Comparison of ENCODE assay signal across 34 cellular contexts in the genomic region with DNA sequence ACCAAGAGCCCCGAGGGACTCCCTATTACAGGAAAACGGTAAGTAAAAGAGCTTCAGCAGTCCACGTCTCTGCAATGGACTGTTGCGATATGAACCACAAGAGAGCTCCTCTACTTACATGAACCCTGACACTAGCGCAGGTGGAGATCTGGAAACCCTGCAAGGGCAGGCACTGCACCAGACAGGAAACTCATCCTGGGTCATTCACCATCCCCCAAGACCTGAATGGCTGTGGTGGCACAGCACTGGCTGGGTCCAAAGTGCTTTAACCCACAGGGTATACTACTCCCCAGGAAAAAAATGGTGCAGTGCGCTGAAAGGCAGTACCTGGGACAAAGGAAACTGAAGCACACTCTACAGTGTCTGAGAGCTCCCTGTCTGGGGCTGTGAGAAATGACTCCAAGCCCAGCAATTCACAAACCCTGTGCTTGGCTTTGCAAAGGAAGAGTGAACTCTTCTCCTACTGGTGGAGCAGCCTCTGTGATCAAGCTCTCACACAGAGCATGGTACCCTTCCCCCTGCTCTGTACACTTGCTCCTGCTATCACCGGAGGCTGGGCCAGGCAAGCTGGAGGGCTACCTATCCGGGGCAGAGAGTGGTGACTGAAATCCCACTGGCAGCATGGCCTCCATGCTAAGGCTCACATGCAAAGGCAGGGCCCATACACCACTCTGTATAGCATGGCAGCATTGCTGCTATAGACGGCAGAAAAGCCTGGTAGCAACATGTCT.
"Had no signal": no experiment of that assay in that cellular context is flagged by ENCODE, and none has a peak within 500 bp of the region (broad histone marks: within the 10 kb centered on the region; RNA-seq: fewer than 3 reads in every experiment).

No MANE protein-coding gene starts in this region.

- DNase-seq: activated CD4-positive, alpha-beta T cell treated with anti-CD3 and anti-CD28 coated beads, Interleukin-2, amount 10 ng/mL, durations not matched to agents 24 days and 14 days; activated CD4-positive, alpha-beta T cell treated with anti-CD3 and anti-CD28 coated beads, Interleukin-2, amount 50 U/mL, for 4 hours; activated CD8-positive, alpha-beta T cell treated with anti-CD3 and anti-CD28 coated beads for 36 hours; activated gamma-delta T cell; activated naive CD4-positive, alpha-beta T cell treated with Interleukin-2 at 50 U/mL for 16 hours; activated naive CD8-positive, alpha-beta T cell treated with anti-CD3 and anti-CD28 coated beads, Interleukin-2, amount 10 ng/mL, durations not matched to agents 7 days and 5 days; activated T-cell treated with anti-CD3 and anti-CD28 coated beads, Interleukin-2, amount 50 U/mL, for 1 hour; activated T-cell treated with anti-CD3 and anti-CD28 coated beads, Interleukin-2, amount 50 U/mL, for 72 hours; amygdala; Kasumi-1; MM.1S; NCI-H1048; NCI-H1105 treated with DMSO at 0.1 percent for 48 hours; NCI-H1436; NCI-H1694; NCI-H1930; NCI-H2081 treated with DMSO at 0.1 percent for 48 hours; NCI-H226; NCI-H446 treated with DMSO at 0.1 percent for 48 hours; NCI-H524; NCI-H69; NCI-H82; SHP77; SJCRH30 had no signal

- ATAC-seq: activated CD8-positive, alpha-beta T cell treated with anti-CD3 and anti-CD28 coated beads for 36 hours; activated T-cell treated with anti-CD3 and anti-CD28 coated beads, Interleukin-2, amount 50 U/mL, for 72 hours; activated T-helper 17 cell treated with anti-CD3 and anti-CD28 coated beads, Interleukin-2, amount 50 U/mL, for 72 hours; Panc1 had no signal

- H3K27me3 Mint-ChIP-seq: activated CD4-positive, alpha-beta T cell treated with anti-CD3 and anti-CD28 coated beads, Interleukin-2, amount 10 ng/mL, durations not matched to agents 24 days and 14 days; activated CD8-positive, alpha-beta T cell treated with anti-CD3 and anti-CD28 coated beads for 36 hours; activated naive CD4-positive, alpha-beta T cell treated with anti-CD3 and anti-CD28 coated beads, Interleukin-2, amount 50 U/mL, for 24 hours; activated naive CD8-positive, alpha-beta T cell treated with anti-CD3 and anti-CD28 coated beads, Interleukin-2, amount 10 ng/mL, durations not matched to agents 7 days and 5 days; activated T-helper 17 cell treated with anti-CD3 and anti-CD28 coated beads, Interleukin-2, amount 50 U/mL, for 72 hours; central memory CD8-positive, alpha-beta T cell had no signal

- H3K4me3 ChIP-seq: ascending aorta, cardiac muscle cell, SJCRH30, SK-N-MC had no signal

- H3K4me1 ChIP-seq: ascending aorta, SJCRH30 had no signal

- FAIRE-seq: TTC549 had no signal

- H3K27me3 ChIP-seq: ascending aorta, cardiac muscle cell, SJCRH30 had no signal

- H3K27ac ChIP-seq: ascending aorta, cardiac muscle cell, SJCRH30, SK-N-MC had no signal

- H3K36me3 ChIP-seq: cardiac muscle cell had no signal

- H3K4me1 Mint-ChIP-seq: activated CD4-positive, alpha-beta T cell treated with anti-CD3 and anti-CD28 coated beads, Interleukin-2, amount 10 ng/mL, durations not matched to agents 24 days and 14 days; activated naive CD8-positive, alpha-beta T cell treated with anti-CD3 and anti-CD28 coated beads, Interleukin-2, amount 10 ng/mL, durations not matched to agents 7 days and 5 days; activated T-helper 17 cell treated with anti-CD3 and anti-CD28 coated beads, Interleukin-2, amount 50 U/mL, for 72 hours; central memory CD8-positive, alpha-beta T cell had no signal

- H3K27ac Mint-ChIP-seq: activated CD4-positive, alpha-beta T cell treated with anti-CD3 and anti-CD28 coated beads, Interleukin-2, amount 10 ng/mL, durations not matched to agents 24 days and 14 days; activated CD8-positive, alpha-beta T cell treated with anti-CD3 and anti-CD28 coated beads for 36 hours; activated naive CD4-positive, alpha-beta T cell treated with anti-CD3 and anti-CD28 coated beads, Interleukin-2, amount 50 U/mL, for 24 hours; activated naive CD8-positive, alpha-beta T cell treated with anti-CD3 and anti-CD28 coated beads, Interleukin-2, amount 10 ng/mL, durations not matched to agents 7 days and 5 days; activated T-cell treated with anti-CD3 and anti-CD28 coated beads, Interleukin-2, amount 50 U/mL, for 72 hours; activated T-helper 17 cell treated with anti-CD3 and anti-CD28 coated beads, Interleukin-2, amount 50 U/mL, for 72 hours; T-helper 1 cell treated with Interleukin-12 subunit alpha and Interleukin-12 subunit beta and Interleukin-4 antibody, amounts not matched to agents 30 μg/mL and 1 μg/mL, for 36 hours; T-helper 2 cell treated with Interferon-gamma antibody and Interleukin-4, amounts not matched to agents 5 μg/mL and 100 μg/mL, for 36 hours had no signal

- H3K4me3 Mint-ChIP-seq: activated CD4-positive, alpha-beta T cell treated with anti-CD3 and anti-CD28 coated beads, Interleukin-2, amount 10 ng/mL, durations not matched to agents 24 days and 14 days; activated CD8-positive, alpha-beta T cell treated with anti-CD3 and anti-CD28 coated beads for 36 hours; activated naive CD4-positive, alpha-beta T cell treated with anti-CD3 and anti-CD28 coated beads, Interleukin-2, amount 50 U/mL, for 24 hours; activated naive CD8-positive, alpha-beta T cell treated with anti-CD3 and anti-CD28 coated beads, Interleukin-2, amount 10 ng/mL, durations not matched to agents 7 days and 5 days; activated T-cell treated with anti-CD3 and anti-CD28 coated beads, Interleukin-2, amount 50 U/mL, for 72 hours; activated T-helper 17 cell treated with anti-CD3 and anti-CD28 coated beads, Interleukin-2, amount 50 U/mL, for 72 hours; central memory CD8-positive, alpha-beta T cell; T-helper 1 cell treated with Interleukin-12 subunit alpha and Interleukin-12 subunit beta and Interleukin-4 antibody, amounts not matched to agents 30 μg/mL and 1 μg/mL, for 36 hours; T-helper 2 cell treated with Interferon-gamma antibody and Interleukin-4, amounts not matched to agents 5 μg/mL and 100 μg/mL, for 36 hours had no signal
